Comparison of ENCODE assay signal across 17 cellular contexts in genomic region chr15:94674251-94674650, GRCh38.
DNase-seq lines count a peak whose midpoint lies in the region; ATAC-seq and TF ChIP-seq lines count a peak whose summit lies in the region.
"Had no signal": no experiment of that assay in that cellular context is flagged by ENCODE, and none has a peak within 500 bp of the region (broad histone marks: within the 10 kb centered on the region; RNA-seq: fewer than 3 reads in every experiment).

No MANE protein-coding gene starts in this region.

- H3K27me3 Mint-ChIP-seq in brain, result peaks cover 5% of the 10 kb centered on the region

- peak overlapping the region in 3 of 5 experiments; percentile 54 to 67 (median 58) for H3K27ac Mint-ChIP-seq in brain
- H3K27ac Mint-ChIP-seq: activated T-helper 17 cell treated with anti-CD3 and anti-CD28 coated beads, Interleukin-2, amount 50 U/mL, for 72 hours; CD4-positive, alpha-beta T cell had no signal

- no peaks in the 10 kb centered on the region for H3K9me3 Mint-ChIP-seq in brain
- H3K9me3 Mint-ChIP-seq: activated T-helper 17 cell treated with anti-CD3 and anti-CD28 coated beads, Interleukin-2, amount 50 U/mL, for 72 hours; CD4-positive, alpha-beta T cell had no signal

- peak overlapping the region; percentile 2 for H3K4me3 ChIP-seq in kidney epithelial cell (ENCODE audit: low read depth, low read length)
- H3K4me3 ChIP-seq: Peyer's patch, right atrium auricular region had no signal

- no peaks in the 10 kb centered on the region for H3K36me3 Mint-ChIP-seq in brain

- TF ChIP-seq CTCF in brain (conservative IDR thresholded peaks at IDR 0.05), result no peak
- TF ChIP-seq CTCF in kidney epithelial cell (IDR thresholded peaks at IDR 0.05; ENCODE audit: insufficient read depth, low read length, poor library complexity, severe bottlenecking), result no peak

- ATAC-seq in GM21619 (IDR thresholded peaks at IDR 0.05; ENCODE audit: unreplicated experiment), result no peak
- ATAC-seq: activated T-helper 17 cell treated with anti-CD3 and anti-CD28 coated beads, Interleukin-2, amount 50 U/mL, for 72 hours had no signal

- peaks cover 69% of the 10 kb centered on the region for H3K4me1 Mint-ChIP-seq in brain
- H3K4me1 Mint-ChIP-seq: activated T-helper 17 cell treated with anti-CD3 and anti-CD28 coated beads, Interleukin-2, amount 50 U/mL, for 72 hours had no signal

- DNase-seq in HS-27A (ENCODE audit: low read depth) (peak; percentile 7), kidney epithelial cell (ENCODE audit: low read depth) (peak; percentile 18), stromal cell of bone marrow (ENCODE audit: low read depth) (peak; percentile 21), NCI-H748 (lab: John Stamatoyannopoulos, UW; ENCODE audit: unreplicated experiment) (no peak), hippocampal formation (lab: John Stamatoyannopoulos, UW) (no peak)
- no peak for DNase-seq in activated CD4-positive, alpha-beta T cell treated with anti-CD3 and anti-CD28 coated beads, Interleukin-2, amount 50 U/mL, for 4 hours
- DNase-seq: CD4-positive, alpha-beta T cell; Kasumi-1; NCI-H187; NCI-H524; Peyer's patch; stimulated activated CD4-positive, alpha-beta T cell treated with anti-CD3 and anti-CD28 coated beads, Interleukin-4, amount 100 ng/mL, for 24 hours; T1000 had no signal

- H3K4me3 Mint-ChIP-seq in brain, result peak overlapping the region in 1 of 5 experiments; percentile 51
- H3K4me3 Mint-ChIP-seq: activated T-helper 17 cell treated with anti-CD3 and anti-CD28 coated beads, Interleukin-2, amount 50 U/mL, for 72 hours; CD4-positive, alpha-beta T cell had no signal

- H3K27me3 ChIP-seq in kidney epithelial cell (ENCODE audit: control insufficient read depth, insufficient read depth, low read length), result no peaks in the 10 kb centered on the region
- H3K27me3 ChIP-seq: Peyer's patch, right atrium auricular region had no signal

- no peaks in the 10 kb centered on the region for H3K36me3 ChIP-seq in kidney epithelial cell (ENCODE audit: control insufficient read depth, insufficient read depth, low read length)
- H3K36me3 ChIP-seq: Peyer's patch, right atrium auricular region had no signal

Comparison
In these comparisons a context has a peak if more than half of its experiments do, and no peak if none do; other contexts are left out.
1. DNase-seq: peak in HS-27A (single experiment), kidney epithelial cell (single experiment) and stromal cell of bone marrow (single experiment); none in NCI-H748 (single experiment), activated CD4-positive, alpha-beta T cell treated with anti-CD3 and anti-CD28 coated beads, Interleukin-2, amount 50 U/mL, for 4 hours (0 of 2) and hippocampal formation (0 of 2).